1 cellular context compared by ENCODE assay signal in the genomic region with DNA sequence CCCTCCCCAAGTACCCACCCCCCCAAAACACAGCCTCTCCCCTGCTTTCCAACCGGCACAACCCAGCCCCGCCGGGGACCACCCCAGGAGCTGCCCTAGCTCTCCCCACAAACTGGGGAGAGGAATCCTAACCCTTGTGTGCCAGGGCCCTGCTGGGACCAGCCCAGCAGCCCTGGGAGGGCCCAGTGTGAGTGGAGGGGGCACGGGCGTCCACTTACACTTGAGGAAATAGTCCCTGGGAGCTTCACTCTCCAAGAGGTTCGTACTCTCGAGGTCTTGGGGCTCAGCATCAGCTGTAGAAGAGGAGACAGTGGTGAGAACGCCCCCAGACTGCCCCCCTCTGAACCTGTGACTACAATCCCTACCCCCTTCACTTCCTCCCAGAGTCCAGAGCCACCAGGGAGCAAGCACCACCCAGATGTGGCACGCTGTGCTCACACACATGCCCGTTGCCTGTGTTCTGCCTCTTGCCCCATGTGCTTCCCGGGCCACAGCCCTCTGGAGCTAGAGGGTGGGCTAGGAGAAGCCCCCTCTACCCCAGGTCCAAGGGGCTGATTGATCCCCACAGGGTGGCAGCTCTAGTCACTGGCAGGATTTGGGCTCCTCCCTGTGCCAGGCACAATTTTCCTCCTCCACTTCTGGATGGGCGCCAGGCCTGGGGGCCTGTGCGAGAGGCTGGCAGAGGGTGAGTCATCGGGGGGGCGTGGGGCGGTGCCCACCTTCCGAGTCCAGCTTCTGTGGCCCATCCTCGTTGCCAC.
TF ChIP-seq lines count a peak whose summit lies in the region.

No MANE protein-coding gene starts in this region.

TF ChIP-seq in HepG2, 621 proteins besides CTCF, POLR2A, EP300 and RAD21:
- 0 out of 2 replicates have a peak, but pooled peaks have one; percentile 13 for TF ChIP-seq BATF2 (CRISPR knock-in tag; IDR thresholded peaks at IDR 0.05)
- no peak for TF ChIP-seq ZBTB40 (IDR thresholded peaks at IDR 0.05)
- no peak for TF ChIP-seq ZBTB40 (CRISPR knock-in tag; IDR thresholded peaks at IDR 0.05)
- TF ChIP-seq ZNF572 (CRISPR knock-in tag; IDR thresholded peaks at IDR 0.05): peak; percentile 54; the same call in 1 of the 2 replicates
- TF ChIP-seq RBM22 (optimal IDR thresholded peaks at IDR 0.05; ENCODE audit: low read length): peak; percentile 70
- TF ChIP-seq ELF1 (CRISPR knock-in tag; IDR thresholded peaks at IDR 0.05): no peak
- TF ChIP-seq, protein P1, sequence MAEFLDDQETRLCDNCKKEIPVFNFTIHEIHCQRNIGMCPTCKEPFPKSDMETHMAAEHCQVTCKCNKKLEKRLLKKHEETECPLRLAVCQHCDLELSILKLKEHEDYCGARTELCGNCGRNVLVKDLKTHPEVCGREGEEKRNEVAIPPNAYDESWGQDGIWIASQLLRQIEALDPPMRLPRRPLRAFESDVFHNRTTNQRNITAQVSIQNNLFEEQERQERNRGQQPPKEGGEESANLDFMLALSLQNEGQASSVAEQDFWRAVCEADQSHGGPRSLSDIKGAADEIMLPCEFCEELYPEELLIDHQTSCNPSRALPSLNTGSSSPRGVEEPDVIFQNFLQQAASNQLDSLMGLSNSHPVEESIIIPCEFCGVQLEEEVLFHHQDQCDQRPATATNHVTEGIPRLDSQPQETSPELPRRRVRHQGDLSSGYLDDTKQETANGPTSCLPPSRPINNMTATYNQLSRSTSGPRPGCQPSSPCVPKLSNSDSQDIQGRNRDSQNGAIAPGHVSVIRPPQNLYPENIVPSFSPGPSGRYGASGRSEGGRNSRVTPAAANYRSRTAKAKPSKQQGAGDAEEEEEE (CRISPR knock-in tag; IDR thresholded peaks at IDR 0.05; ENCODE audit: borderline replicate concordance): no peak
- 0 out of 2 replicates have a peak, but pooled peaks have one; percentile 5 for TF ChIP-seq FOSL1 (CRISPR knock-in tag; IDR thresholded peaks at IDR 0.05; ENCODE audit: borderline replicate concordance)
- TF ChIP-seq ZNF577 (CRISPR knock-in tag; IDR thresholded peaks at IDR 0.05; ENCODE audit: borderline replicate concordance, low read depth): no peak
- 0 out of 2 replicates have a peak, but pooled peaks have one; percentile 13 for TF ChIP-seq RELA (CRISPR knock-in tag; IDR thresholded peaks at IDR 0.05)
- TF ChIP-seq BCL6 (CRISPR knock-in tag; IDR thresholded peaks at IDR 0.05): no peak
- TF ChIP-seq HNRNPK (IDR thresholded peaks at IDR 0.05; ENCODE audit: low read depth, low read length, poor library complexity, severe bottlenecking): peak; percentile 5
- TF ChIP-seq ZNF468 (CRISPR knock-in tag; IDR thresholded peaks at IDR 0.05): no peak
- TF ChIP-seq DMAP1 (CRISPR knock-in tag; IDR thresholded peaks at IDR 0.05): no peak
- TF ChIP-seq, protein P2, sequence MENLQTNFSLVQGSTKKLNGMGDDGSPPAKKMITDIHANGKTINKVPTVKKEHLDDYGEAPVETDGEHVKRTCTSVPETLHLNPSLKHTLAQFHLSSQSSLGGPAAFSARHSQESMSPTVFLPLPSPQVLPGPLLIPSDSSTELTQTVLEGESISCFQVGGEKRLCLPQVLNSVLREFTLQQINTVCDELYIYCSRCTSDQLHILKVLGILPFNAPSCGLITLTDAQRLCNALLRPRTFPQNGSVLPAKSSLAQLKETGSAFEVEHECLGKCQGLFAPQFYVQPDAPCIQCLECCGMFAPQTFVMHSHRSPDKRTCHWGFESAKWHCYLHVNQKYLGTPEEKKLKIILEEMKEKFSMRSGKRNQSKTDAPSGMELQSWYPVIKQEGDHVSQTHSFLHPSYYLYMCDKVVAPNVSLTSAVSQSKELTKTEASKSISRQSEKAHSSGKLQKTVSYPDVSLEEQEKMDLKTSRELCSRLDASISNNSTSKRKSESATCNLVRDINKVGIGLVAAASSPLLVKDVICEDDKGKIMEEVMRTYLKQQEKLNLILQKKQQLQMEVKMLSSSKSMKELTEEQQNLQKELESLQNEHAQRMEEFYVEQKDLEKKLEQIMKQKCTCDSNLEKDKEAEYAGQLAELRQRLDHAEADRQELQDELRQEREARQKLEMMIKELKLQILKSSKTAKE (CRISPR knock-in tag; IDR thresholded peaks at IDR 0.05; ENCODE audit: borderline replicate concordance): no peak
- peak; percentile 70 for TF ChIP-seq SSRP1 (CRISPR knock-in tag; IDR thresholded peaks at IDR 0.05)
- TF ChIP-seq PHF5A (CRISPR knock-in tag; IDR thresholded peaks at IDR 0.05; ENCODE audit: low read depth, unreplicated experiment): no peak
- TF ChIP-seq MEIS2 (CRISPR knock-in tag; IDR thresholded peaks at IDR 0.05): no peak
- TF ChIP-seq IKZF5 (CRISPR knock-in tag; IDR thresholded peaks at IDR 0.05): no peak
- TF ChIP-seq, protein P3, sequence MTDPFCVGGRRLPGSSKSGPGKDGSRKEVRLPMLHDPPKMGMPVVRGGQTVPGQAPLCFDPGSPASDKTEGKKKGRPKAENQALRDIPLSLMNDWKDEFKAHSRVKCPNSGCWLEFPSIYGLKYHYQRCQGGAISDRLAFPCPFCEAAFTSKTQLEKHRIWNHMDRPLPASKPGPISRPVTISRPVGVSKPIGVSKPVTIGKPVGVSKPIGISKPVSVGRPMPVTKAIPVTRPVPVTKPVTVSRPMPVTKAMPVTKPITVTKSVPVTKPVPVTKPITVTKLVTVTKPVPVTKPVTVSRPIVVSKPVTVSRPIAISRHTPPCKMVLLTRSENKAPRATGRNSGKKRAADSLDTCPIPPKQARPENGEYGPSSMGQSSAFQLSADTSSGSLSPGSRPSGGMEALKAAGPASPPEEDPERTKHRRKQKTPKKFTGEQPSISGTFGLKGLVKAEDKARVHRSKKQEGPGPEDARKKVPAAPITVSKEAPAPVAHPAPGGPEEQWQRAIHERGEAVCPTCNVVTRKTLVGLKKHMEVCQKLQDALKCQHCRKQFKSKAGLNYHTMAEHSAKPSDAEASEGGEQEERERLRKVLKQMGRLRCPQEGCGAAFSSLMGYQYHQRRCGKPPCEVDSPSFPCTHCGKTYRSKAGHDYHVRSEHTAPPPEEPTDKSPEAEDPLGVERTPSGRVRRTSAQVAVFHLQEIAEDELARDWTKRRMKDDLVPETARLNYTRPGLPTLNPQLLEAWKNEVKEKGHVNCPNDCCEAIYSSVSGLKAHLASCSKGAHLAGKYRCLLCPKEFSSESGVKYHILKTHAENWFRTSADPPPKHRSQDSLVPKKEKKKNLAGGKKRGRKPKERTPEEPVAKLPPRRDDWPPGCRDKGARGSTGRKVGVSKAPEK (CRISPR knock-in tag; IDR thresholded peaks at IDR 0.05; ENCODE audit: borderline replicate concordance): 0 out of 2 replicates have a peak, but pooled peaks have one; percentile 38
- TF ChIP-seq PAF1 (CRISPR knock-in tag; IDR thresholded peaks at IDR 0.05): peak; percentile 26
